In genomic region chr3:149547413-149547812, GRCh38 we compare ENCODE assay signal across 12 cellular contexts.
DNase-seq lines count a peak whose midpoint lies in the region; ATAC-seq and TF ChIP-seq lines count a peak whose summit lies in the region.
"Had no signal": no experiment of that assay in that cellular context is flagged by ENCODE, and none has a peak within 500 bp of the region (broad histone marks: within the 10 kb centered on the region; RNA-seq: fewer than 3 reads in every experiment).

No MANE protein-coding gene starts in this region.

- H3K27ac Mint-ChIP-seq in GM23338, result no peak overlapping the region
- H3K27ac Mint-ChIP-seq in activated T-helper 17 cell treated with anti-CD3 and anti-CD28 coated beads, Interleukin-2, amount 50 U/mL, for 72 hours, result no peak overlapping the region
- H3K27ac Mint-ChIP-seq: activated B cell treated with CpG ODN at 0.5 μM for 24 hours; CD4-positive, CD25-positive, alpha-beta regulatory T cell had no signal

- H3K4me1 ChIP-seq in GM23338 (ENCODE audit: insufficient read depth) (peaks cover 16% of the 10 kb centered on the region; the same call in 1 of the 2 replicates), esophagus squamous epithelium (peaks cover 3 to 34% (median 4%) of the 10 kb centered on the region in 3 donors), lung (ENCODE audit: control insufficient read depth in 2 of 2, insufficient read depth in 2 of 2, low read length in 2 of 2) (peaks cover 4 to 6% of the 10 kb centered on the region in 2 donors), smooth muscle cell (ENCODE audit: low read depth) (peaks cover 14% of the 10 kb centered on the region)
- H3K4me1 ChIP-seq: parathyroid adenoma had no signal

- H3K4me3 ChIP-seq in GM23338, result no peak overlapping the region
- H3K4me3 ChIP-seq in esophagus squamous epithelium, result no peak overlapping the region
- no peak overlapping the region for H3K4me3 ChIP-seq in lung
- H3K4me3 ChIP-seq in smooth muscle cell, result no peak overlapping the region

- H3K27me3 Mint-ChIP-seq in GM23338 (ENCODE audit: insufficient read depth, low read depth, poor library complexity), result peaks cover 3% of the 10 kb centered on the region
- peaks cover 8% of the 10 kb centered on the region for H3K27me3 Mint-ChIP-seq in activated T-helper 17 cell treated with anti-CD3 and anti-CD28 coated beads, Interleukin-2, amount 50 U/mL, for 72 hours
- peaks cover 4% of the 10 kb centered on the region for H3K27me3 Mint-ChIP-seq in activated T-cell treated with anti-CD3 and anti-CD28 coated beads, Interleukin-2, amount 50 U/mL, for 4 hours (ENCODE audit: low read depth)
- H3K27me3 Mint-ChIP-seq: CD4-positive, CD25-positive, alpha-beta regulatory T cell had no signal

- H3K9me3 Mint-ChIP-seq in GM23338, result no peaks in the 10 kb centered on the region
- H3K9me3 Mint-ChIP-seq in activated T-helper 17 cell treated with anti-CD3 and anti-CD28 coated beads, Interleukin-2, amount 50 U/mL, for 72 hours, result no peaks in the 10 kb centered on the region
- H3K9me3 Mint-ChIP-seq in activated T-cell treated with anti-CD3 and anti-CD28 coated beads, Interleukin-2, amount 50 U/mL, for 4 hours, result no peaks in the 10 kb centered on the region
- H3K9me3 Mint-ChIP-seq: activated B cell treated with CpG ODN at 0.5 μM for 24 hours had no signal

- H3K79me2 ChIP-seq in GM23338 (replicated peaks; ENCODE audit: insufficient read depth), result peaks cover 7% of the 10 kb centered on the region; the same call in 1 of the 2 replicates
- peaks cover 85% of the 10 kb centered on the region for H3K79me2 ChIP-seq in smooth muscle cell (ENCODE audit: low read depth)

- H3K4me3 Mint-ChIP-seq in GM23338, result no peak overlapping the region
- H3K4me3 Mint-ChIP-seq in activated T-helper 17 cell treated with anti-CD3 and anti-CD28 coated beads, Interleukin-2, amount 50 U/mL, for 72 hours, result no peak overlapping the region
- H3K4me3 Mint-ChIP-seq in activated T-cell treated with anti-CD3 and anti-CD28 coated beads, Interleukin-2, amount 50 U/mL, for 4 hours, result no peak overlapping the region
- H3K4me3 Mint-ChIP-seq: activated B cell treated with CpG ODN at 0.5 μM for 24 hours; CD4-positive, CD25-positive, alpha-beta regulatory T cell had no signal

- H3K27me3 ChIP-seq in GM23338 (ENCODE audit: insufficient read depth), result no peaks in the 10 kb centered on the region
- no peaks in the 10 kb centered on the region for H3K27me3 ChIP-seq in esophagus squamous epithelium
- H3K27me3 ChIP-seq in lung (ENCODE audit: control insufficient read depth, insufficient read depth), result no peaks in the 10 kb centered on the region
- H3K27me3 ChIP-seq in smooth muscle cell (ENCODE audit: low read depth), result no peaks in the 10 kb centered on the region

- peaks cover 3% of the 10 kb centered on the region; the same call in 2 of the 3 replicates for H3K36me3 Mint-ChIP-seq in GM23338 (ENCODE audit: low read depth)
- H3K36me3 Mint-ChIP-seq in activated T-helper 17 cell treated with anti-CD3 and anti-CD28 coated beads, Interleukin-2, amount 50 U/mL, for 72 hours (ENCODE audit: low read depth), result no peaks in the 10 kb centered on the region
- H3K36me3 Mint-ChIP-seq in activated T-cell treated with anti-CD3 and anti-CD28 coated beads, Interleukin-2, amount 50 U/mL, for 4 hours (ENCODE audit: insufficient read depth), result no peaks in the 10 kb centered on the region
- H3K36me3 Mint-ChIP-seq: CD4-positive, CD25-positive, alpha-beta regulatory T cell had no signal

- H3F3A ChIP-seq in GM23338 (replicated peaks; ENCODE audit: low read depth) (no peaks in the 10 kb centered on the region), smooth muscle cell (ENCODE audit: low read depth) (peaks cover 7% of the 10 kb centered on the region)

- H3K4me2 ChIP-seq in GM23338 (no peak overlapping the region), smooth muscle cell (peak overlapping the region; percentile 38)

- no peak for ATAC-seq in GM23338
- ATAC-seq in lung (ENCODE audit: insufficient read depth, low FRiP score), result no peak
- ATAC-seq in activated T-helper 17 cell treated with anti-CD3 and anti-CD28 coated beads, Interleukin-2, amount 50 U/mL, for 72 hours (replicated peaks), result no peak
- no peak for ATAC-seq in activated T-cell treated with anti-CD3 and anti-CD28 coated beads, Interleukin-2, amount 50 U/mL, for 4 hours

- H3K27ac ChIP-seq in GM23338 (ENCODE audit: low read depth) (0 out of 2 replicates have a peak overlapping the region, but pooled peaks have one; percentile 74), esophagus squamous epithelium (peak overlapping the region in 3 of 4 donors; percentile 57 to 73 (median 59)), lung (ENCODE audit: low read depth in 1 of 2, low read length in 1 of 2) (peak overlapping the region; percentile 60 to 61), smooth muscle cell (ENCODE audit: low read depth) (peak overlapping the region; percentile 90)
- H3K27ac ChIP-seq: parathyroid adenoma had no signal

- no peak for TF ChIP-seq POLR2A in esophagus squamous epithelium (IDR thresholded peaks at IDR 0.05)

- no peaks in the 10 kb centered on the region for H4K20me1 ChIP-seq in GM23338 (replicated peaks; ENCODE audit: insufficient read depth)
- H4K20me1 ChIP-seq in smooth muscle cell (ENCODE audit: low read depth), result peaks cover 34% of the 10 kb centered on the region

- H3K36me3 ChIP-seq in GM23338 (ENCODE audit: insufficient read depth) (no peaks in the 10 kb centered on the region), esophagus squamous epithelium (peaks cover 0 to under 1% (median 0%) of the 10 kb centered on the region in 3 donors), lung (ENCODE audit: control insufficient read depth in 2 of 2, insufficient read depth in 2 of 2, low read length in 2 of 2) (peaks cover 0 to under 1% of the 10 kb centered on the region in 2 donors), smooth muscle cell (ENCODE audit: low read depth) (no peaks in the 10 kb centered on the region)

- intact Hi-C loops in esophagus squamous epithelium (cut with DNase I), result no loop called here

- H3K4me1 Mint-ChIP-seq in GM23338, result peaks cover 20% of the 10 kb centered on the region
- no peaks in the 10 kb centered on the region for H3K4me1 Mint-ChIP-seq in activated T-helper 17 cell treated with anti-CD3 and anti-CD28 coated beads, Interleukin-2, amount 50 U/mL, for 72 hours
- H3K4me1 Mint-ChIP-seq in activated T-cell treated with anti-CD3 and anti-CD28 coated beads, Interleukin-2, amount 50 U/mL, for 4 hours (ENCODE audit: low read depth), result no peaks in the 10 kb centered on the region
- H3K4me1 Mint-ChIP-seq: activated B cell treated with CpG ODN at 0.5 μM for 24 hours; CD4-positive, CD25-positive, alpha-beta regulatory T cell had no signal

- peak overlapping the region; percentile 55 for H3K9ac ChIP-seq in smooth muscle cell (ENCODE audit: low read depth)
- H3K9ac ChIP-seq: parathyroid adenoma had no signal

- no peak overlapping the region for H2AFZ ChIP-seq in GM23338
- H2AFZ ChIP-seq in smooth muscle cell (ENCODE audit: low read depth), result no peak overlapping the region
- H2AFZ ChIP-seq: parathyroid adenoma had no signal

- H3K9me3 ChIP-seq in esophagus squamous epithelium (no peaks in the 10 kb centered on the region), lung (ENCODE audit: control insufficient read depth in 2 of 2, insufficient read depth in 1 of 2, low read length in 1 of 2) (no peaks in the 10 kb centered on the region), smooth muscle cell (replicated peaks; ENCODE audit: low read depth) (no peaks in the 10 kb centered on the region)

- no peak for DNase-seq in GM23338 (ENCODE audit: low spot score)
- DNase-seq in esophagus squamous epithelium (lab: John Stamatoyannopoulos, UW), result no peak
- no peak for DNase-seq in lung (ENCODE audit: low spot score)
- DNase-seq in smooth muscle cell (lab: John Stamatoyannopoulos, UW; ENCODE audit: unreplicated experiment), result no peak
- DNase-seq in cerebellar nuclear complex (lab: John Stamatoyannopoulos, UW), result no peak
- DNase-seq in effector CD8-positive, alpha-beta T cell (lab: John Stamatoyannopoulos, UW), result no peak
- DNase-seq in activated T-cell treated with anti-CD3 and anti-CD28 coated beads, Interleukin-2, amount 50 U/mL, for 4 hours, result no peak
- DNase-seq: activated B cell treated with CpG ODN at 0.5 μM for 24 hours; CD4-positive, CD25-positive, alpha-beta regulatory T cell; NCI-H510A had no signal

- 57 to 79% methylated on average over 8 to 9 of the region's 9 CpGs for WGBS in esophagus squamous epithelium, 2 donors
- 75 to 82% methylated on average over 9 of the region's 9 CpGs for WGBS in lung, 2 donors
- WGBS in smooth muscle cell (ENCODE audit: low lambda C conversion rate), result 66% methylated on average over 9 of the region's 9 CpGs

- TF ChIP-seq CTCF in GM23338 (conservative IDR thresholded peaks at IDR 0.05; ENCODE audit: low read depth in 2 of 2) (no peak), esophagus squamous epithelium (IDR thresholded peaks at IDR 0.05) (no peak), lung (IDR thresholded peaks at IDR 0.05; ENCODE audit: control extremely low read depth, extremely low read depth) (no peak), smooth muscle cell (IDR thresholded peaks at IDR 0.05; ENCODE audit: borderline replicate concordance, insufficient read depth, poor library complexity, severe bottlenecking) (no peak)

- H3K9me2 ChIP-seq in GM23338 (ENCODE audit: insufficient read depth), result no peaks in the 10 kb centered on the region; the same call in 1 of the 2 replicates

TF ChIP-seq in GM23338, 12 proteins besides CTCF, POLR2A, EP300 and RAD21 (continues in another document):
- TF ChIP-seq EZH2 (IDR thresholded peaks at IDR 0.05; ENCODE audit: low read depth, unreplicated experiment), result no peak
- no peak for TF ChIP-seq ETS1 (IDR thresholded peaks at IDR 0.05)
- no peak for TF ChIP-seq ZNF114 (CRISPR knock-in tag; IDR thresholded peaks at IDR 0.05)
- TF ChIP-seq CREB1 (CRISPR knock-in tag; IDR thresholded peaks at IDR 0.05; ENCODE audit: low read depth), result no peak
- no peak for TF ChIP-seq NANOG (IDR thresholded peaks at IDR 0.05; ENCODE audit: borderline replicate concordance)
